ENCODE assay signal across 8 cellular contexts in the genomic region with DNA sequence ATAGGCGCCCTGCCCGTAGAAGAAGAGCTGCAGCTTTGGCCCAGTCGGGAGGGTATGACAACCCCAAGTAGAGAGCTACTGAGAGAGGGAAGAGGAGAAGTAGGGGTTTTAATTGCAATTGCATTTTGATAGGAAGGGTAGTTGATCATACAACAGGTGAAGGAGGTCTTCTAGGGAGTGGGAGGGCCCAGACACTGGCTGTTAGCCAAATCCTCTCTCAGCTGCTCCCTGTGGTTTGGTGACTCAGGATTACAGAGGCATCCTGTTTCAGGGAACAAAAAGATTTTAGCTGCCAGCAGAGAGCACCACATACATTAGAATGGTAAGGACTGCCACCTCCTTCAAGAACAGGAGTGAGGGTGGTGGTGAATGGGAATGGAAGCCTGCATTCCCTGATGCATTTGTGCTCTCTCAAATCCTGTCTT.
DNase-seq lines count a peak whose midpoint lies in the region; ATAC-seq and TF ChIP-seq lines count a peak whose summit lies in the region.

No MANE protein-coding gene starts in this region.

- H3K4me1 ChIP-seq in GM23338 (ENCODE audit: insufficient read depth): peaks cover 26% of the 10 kb centered on the region
- peaks cover 17% of the 10 kb centered on the region for H3K4me1 ChIP-seq in cardiac muscle cell (ENCODE audit: low read depth)
- H3K4me1 ChIP-seq in prostate gland (replicated peaks): peaks cover 9% of the 10 kb centered on the region

- DNase-seq in A172 (ENCODE audit: low spot score): peak; percentile 97
- peak; percentile 94 for DNase-seq in GM23338 (ENCODE audit: low spot score)
- DNase-seq in NCI-H2196 (lab: John Stamatoyannopoulos, UW; ENCODE audit: unreplicated experiment): peak; percentile 71
- no peak for DNase-seq in activated T-cell treated with anti-CD3 and anti-CD28 coated beads, Interleukin-2, amount 50 U/mL, for 4 hours
- peak; percentile 87 to 97 for DNase-seq in cardiac muscle cell (ENCODE audit: low read depth in 1 of 2, low spot score in 1 of 2)
- DNase-seq in prostate gland (ENCODE audit: low spot score): peak; percentile 73
- no peak for DNase-seq in T-cell

- no peak for TF ChIP-seq POLR2A in prostate gland (IDR thresholded peaks at IDR 0.05)

- CTCF ChIA-PET in T-cell (lab: Charles Lee): no interaction called here

- peaks cover 2% of the 10 kb centered on the region for H3K27me3 Mint-ChIP-seq in GM23338 (ENCODE audit: insufficient read depth, low read depth, poor library complexity)
- peaks cover 15% of the 10 kb centered on the region for H3K27me3 Mint-ChIP-seq in activated T-cell treated with anti-CD3 and anti-CD28 coated beads, Interleukin-2, amount 50 U/mL, for 4 hours (ENCODE audit: low read depth)
- peaks cover 15 to 32% of the 10 kb centered on the region in 2 donors for H3K27me3 Mint-ChIP-seq in T-cell

- POLR2A ChIA-PET in T-cell (lab: Charles Lee): no interaction called here

- H3K36me3 Mint-ChIP-seq in GM23338 (ENCODE audit: low read depth) (no peaks in the 10 kb centered on the region), T-cell (no peaks in the 10 kb centered on the region)
- H3K36me3 Mint-ChIP-seq in activated T-cell treated with anti-CD3 and anti-CD28 coated beads, Interleukin-2, amount 50 U/mL, for 4 hours (ENCODE audit: insufficient read depth): no peaks in the 10 kb centered on the region

- WGBS in prostate gland: 86% methylated on average over 3 of the region's 3 CpGs

- no peaks in the 10 kb centered on the region for H4K20me1 ChIP-seq in GM23338 (replicated peaks; ENCODE audit: insufficient read depth)

- H3K4me2 ChIP-seq in GM23338: peak overlapping the region; percentile 12; the same call in 1 of the 2 replicates

- H3K4me1 Mint-ChIP-seq in GM23338 (peaks cover 34% of the 10 kb centered on the region), T-cell (no peaks in the 10 kb centered on the region)
- H3K4me1 Mint-ChIP-seq in activated T-cell treated with anti-CD3 and anti-CD28 coated beads, Interleukin-2, amount 50 U/mL, for 4 hours (ENCODE audit: low read depth): no peaks in the 10 kb centered on the region

- H3K27me3 ChIP-seq in GM23338 (ENCODE audit: insufficient read depth) (no peaks in the 10 kb centered on the region), cardiac muscle cell (no peaks in the 10 kb centered on the region), prostate gland (replicated peaks; ENCODE audit: insufficient read depth) (no peaks in the 10 kb centered on the region)

- H3K9me3 Mint-ChIP-seq in GM23338 (no peaks in the 10 kb centered on the region), T-cell (no peaks in the 10 kb centered on the region)
- no peaks in the 10 kb centered on the region for H3K9me3 Mint-ChIP-seq in activated T-cell treated with anti-CD3 and anti-CD28 coated beads, Interleukin-2, amount 50 U/mL, for 4 hours

- H3K27ac Mint-ChIP-seq in GM23338 (peak overlapping the region; percentile 92), T-cell (no peak overlapping the region)

- H3K4me3 Mint-ChIP-seq in GM23338 (no peak overlapping the region), T-cell (no peak overlapping the region)
- no peak overlapping the region for H3K4me3 Mint-ChIP-seq in activated T-cell treated with anti-CD3 and anti-CD28 coated beads, Interleukin-2, amount 50 U/mL, for 4 hours

- H3K79me2 ChIP-seq in GM23338 (replicated peaks; ENCODE audit: insufficient read depth): no peaks in the 10 kb centered on the region

- TF ChIP-seq CTCF in GM23338 (conservative IDR thresholded peaks at IDR 0.05; ENCODE audit: low read depth in 2 of 2) (peak; percentile 59 to 85), cardiac muscle cell (IDR thresholded peaks at IDR 0.05; ENCODE audit: low read depth, low read length) (peak; percentile 51), prostate gland (IDR thresholded peaks at IDR 0.05) (peak in 2 of 4 experiments; percentile 72 to 75)

- H3K27ac ChIP-seq in GM23338 (ENCODE audit: low read depth): 0 out of 2 replicates have a peak overlapping the region, but pooled peaks have one; percentile 75
- peak overlapping the region; percentile 65 for H3K27ac ChIP-seq in cardiac muscle cell
- peak overlapping the region; percentile 22 to 46 for H3K27ac ChIP-seq in prostate gland

- H3K9me3 ChIP-seq in cardiac muscle cell (ENCODE audit: low read depth) (no peaks in the 10 kb centered on the region), prostate gland (no peaks in the 10 kb centered on the region)

- peak; percentile 98 for ATAC-seq in GM23338
- ATAC-seq in activated T-cell treated with anti-CD3 and anti-CD28 coated beads, Interleukin-2, amount 50 U/mL, for 4 hours: peak; percentile 65 to 79
- no peak for ATAC-seq in GM21381 (IDR thresholded peaks at IDR 0.05; ENCODE audit: unreplicated experiment)
- ATAC-seq in T-cell (replicated peaks in 1 of 4): no peak

- H3K9me2 ChIP-seq in GM23338 (ENCODE audit: insufficient read depth): no peaks in the 10 kb centered on the region; the same call in 1 of the 2 replicates

- H2AFZ ChIP-seq in GM23338: peak overlapping the region; percentile 75; the same call in 1 of the 2 replicates

- H3F3A ChIP-seq in GM23338 (replicated peaks; ENCODE audit: low read depth): no peaks in the 10 kb centered on the region

- intact Hi-C loops in prostate gland (cut with DNase I): loop anchor here (2.0 to 10.0 kb wide), 2 partner anchors 357 to 409 kb away; a partner anchor contains a TSS

- H3K4me3 ChIP-seq in GM23338 (no peak overlapping the region), cardiac muscle cell (no peak overlapping the region), prostate gland (no peak overlapping the region)

- no peaks in the 10 kb centered on the region for H3K36me3 ChIP-seq in GM23338 (ENCODE audit: insufficient read depth)
- no peaks in the 10 kb centered on the region for H3K36me3 ChIP-seq in cardiac muscle cell
- H3K36me3 ChIP-seq in prostate gland: no peaks in the 10 kb centered on the region

TF ChIP-seq in GM23338, 12 proteins besides CTCF, POLR2A, EP300 and RAD21:
- no peak for TF ChIP-seq POLR2AphosphoS5 (IDR thresholded peaks at IDR 0.05; ENCODE audit: low read depth)
- TF ChIP-seq STAT1 (IDR thresholded peaks at IDR 0.05; ENCODE audit: unreplicated experiment): no peak
- TF ChIP-seq JUNB (IDR thresholded peaks at IDR 0.05; ENCODE audit: unreplicated experiment): no peak
- TF ChIP-seq ZNF114 (CRISPR knock-in tag; IDR thresholded peaks at IDR 0.05): no peak
- TF ChIP-seq NANOG (IDR thresholded peaks at IDR 0.05; ENCODE audit: borderline replicate concordance): no peak

Comparison
In these comparisons a context has a peak if more than half of its experiments do, and no peak if none do; other contexts are left out.
1. DNase-seq: peak in A172 (single experiment), GM23338 (single experiment), NCI-H2196 (single experiment), cardiac muscle cell (2 of 2) and prostate gland (single experiment); none in activated T-cell treated with anti-CD3 and anti-CD28 coated beads, Interleukin-2, amount 50 U/mL, for 4 hours (single experiment) and T-cell (0 of 34).
2. ATAC-seq: peak in GM23338 (single experiment) and activated T-cell treated with anti-CD3 and anti-CD28 coated beads, Interleukin-2, amount 50 U/mL, for 4 hours (2 of 2); none in GM21381 (single experiment) and T-cell (0 of 4).
3. Peak in every context shown above with its lines, with median percentiles within 50 percentile points of each other: H3K27ac ChIP-seq.